Comparison of ENCODE assay signal across 6 cellular contexts in genomic region chr11:65569164-65569972, GRCh38. TPM values are rescaled to one million over a fixed set of nuclear protein-coding genes. Genes with fewer than 3 reads are reported as not detected.
DNase-seq lines count a peak whose midpoint lies in the region; TF ChIP-seq lines count a peak whose summit lies in the region.

No MANE protein-coding gene starts in this region.

- intact Hi-C loops in Calu3 (cut with micrococcal nuclease; ENCODE audit: unreplicated experiment) (no loop called here), spleen (cut with DNase I; ENCODE audit: low total_unique reads) (no loop called here)

- H3K4me1 ChIP-seq in HUES48 (ENCODE audit: control insufficient read depth, insufficient read depth, low read length), result peaks cover 16% of the 10 kb centered on the region; the same call in 1 of the 2 replicates
- H3K4me1 ChIP-seq in spleen, result peaks cover 58 to 91% (median 88%) of the 10 kb centered on the region in 6 donors

- H3K9me3 ChIP-seq in HUES48 (ENCODE audit: control insufficient read depth, insufficient read depth, low read length) (no peaks in the 10 kb centered on the region), spleen (no peaks in the 10 kb centered on the region)

- H3K27me3 Mint-ChIP-seq in Calu3 (ENCODE audit: unreplicated experiment), result no peaks in the 10 kb centered on the region

- 0 out of 2 replicates have a peak, but pooled peaks cover 2% of the 10 kb centered on the region for H3K36me3 ChIP-seq in HUES48 (ENCODE audit: control insufficient read depth, insufficient read depth, low read length)
- peaks cover 0 to 25% (median 2%) of the 10 kb centered on the region in 6 donors for H3K36me3 ChIP-seq in spleen

- TF ChIP-seq CTCF in Calu3 (IDR thresholded peaks at IDR 0.05; ENCODE audit: unreplicated experiment), result no peak
- TF ChIP-seq CTCF in spleen (IDR thresholded peaks at IDR 0.05 in 8 of 11, conservative IDR thresholded peaks at IDR 0.05 in 3 of 11), result no peak

- no peaks in the 10 kb centered on the region; the same call in 1 of the 2 replicates for H3K27me3 ChIP-seq in HUES48 (ENCODE audit: control insufficient read depth, insufficient read depth, low read length)
- no peaks in the 10 kb centered on the region for H3K27me3 ChIP-seq in spleen (replicated peaks in 1 of 7)

- peak overlapping the region; percentile 79 for H3K4me3 Mint-ChIP-seq in Calu3 (ENCODE audit: low read depth, unreplicated experiment)

- H3K4me1 Mint-ChIP-seq in Calu3 (ENCODE audit: low read depth, unreplicated experiment), result peaks cover 46% of the 10 kb centered on the region

- peak overlapping the region; percentile 85 for H3K27ac ChIP-seq in HUES48 (ENCODE audit: low read depth, low read length)
- H3K27ac ChIP-seq in epithelial cell of prostate, result peak overlapping the region; percentile 96
- H3K27ac ChIP-seq in spleen, result peak overlapping the region; percentile 76 to 99 (median 96)

- H3K9me3 Mint-ChIP-seq in Calu3 (ENCODE audit: low read depth, unreplicated experiment), result no peaks in the 10 kb centered on the region

- peaks cover 63% of the 10 kb centered on the region for H3K36me3 Mint-ChIP-seq in Calu3 (ENCODE audit: insufficient read depth, unreplicated experiment)

- TF ChIP-seq POLR2A in spleen (IDR thresholded peaks at IDR 0.05), result no peak

- peak overlapping the region; percentile 88 for H3K27ac Mint-ChIP-seq in Calu3 (ENCODE audit: unreplicated experiment)

- H3K4me3 ChIP-seq in HUES48 (ENCODE audit: low read depth, low read length) (peak overlapping the region; percentile 84), spleen (peak overlapping the region; percentile 24 to 95 (median 88))

- DNase-seq in Calu3 (no peak), epithelial cell of prostate (ENCODE audit: low read depth, low spot score) (no peak), spleen (no peak), superior temporal gyrus (ENCODE audit: extremely low spot score) (no peak), NCI-H146 (lab: John Stamatoyannopoulos, UW) (no peak)

- H3K9ac ChIP-seq in HUES48 (ENCODE audit: low read depth, low read length), result 0 out of 2 replicates have a peak overlapping the region, but pooled peaks have one; percentile 28

- TSS peak; percentile 68 for BruUV-seq in Calu3 (replicated peaks; lab: Mats Ljungman, UMichigan)

- WGBS in spleen, 5 donors, result 7 to 8% (median 7%) methylated on average over 28 of the region's 28 CpGs

- CTCF ChIA-PET in Calu3 (lab: Charles Lee), result interaction anchor here (0.6 to 4.0 kb wide), 4 partner anchors 10 to 60 kb away, joined by 3 to 39 read pairs (median 12); partner anchors contain the start of genes LTBP3 and PCNX3

RNA-seq across cellular contexts. Expression of gene ZNRD2, which starts 0.9 kb away (rescaled TPM):
- total RNA-seq in Calu3 (2022) (40.7 and 45.3 TPM in 2 replicates), spleen (10 to 100 TPM; 20.9 to 68.8 (median 34.4) TPM)
- polyA plus RNA-seq in spleen, result 10 to 100 TPM; 32.6 to 49.5 (median 42.5) TPM

RNA-seq across cellular contexts. Expression of gene FAM89B, which starts 3.0 kb away (rescaled TPM):
- total RNA-seq in Calu3 (2022) (29.8 and 30.6 TPM in 2 replicates), spleen (10 to 100 TPM; 34.5 to 59.0 (median 48.4) TPM)
- 10 to 100 TPM; 43.0 to 66.1 (median 50.1) TPM for polyA plus RNA-seq in spleen

RNA-seq across cellular contexts. Expression of gene EHBP1L1, which starts 6.5 kb away (rescaled TPM):
- 73.7 and 81.0 TPM in 2 replicates for total RNA-seq in Calu3 (2022)
- 100 to 1,000 TPM; 151 to 365 (median 242) TPM for total RNA-seq in spleen
- polyA plus RNA-seq in spleen, result 100 to 1,000 TPM in 2 of 3 donors, 10 to 100 TPM in 1; 44.3 to 174 (median 116) TPM

RNA-seq across cellular contexts. Expression of gene LTBP3, which starts 11.2 kb away (rescaled TPM):
- total RNA-seq in Calu3 (2022) (166 and 169 TPM in 2 replicates), spleen (100 to 1,000 TPM in 2 of 7 donors, 10 to 100 TPM in 5; 81.6 to 137 (median 95.8) TPM)
- 10 to 100 TPM; 20.6 to 57.0 (median 27.6) TPM for polyA plus RNA-seq in spleen

RNA-seq across cellular contexts. Expression of gene KCNK7, which starts 26.2 kb away (rescaled TPM):
- total RNA-seq in Calu3 (2022) (1.2 and 1.4 TPM in 2 replicates), spleen (1 to 10 TPM in 4 of 7 donors, under 1 TPM in 3; 0.63 to 3.2 (median 1.1) TPM)
- 1 to 10 TPM; 1.9 to 6.2 (median 2.9) TPM for polyA plus RNA-seq in spleen
